In the genomic region with DNA sequence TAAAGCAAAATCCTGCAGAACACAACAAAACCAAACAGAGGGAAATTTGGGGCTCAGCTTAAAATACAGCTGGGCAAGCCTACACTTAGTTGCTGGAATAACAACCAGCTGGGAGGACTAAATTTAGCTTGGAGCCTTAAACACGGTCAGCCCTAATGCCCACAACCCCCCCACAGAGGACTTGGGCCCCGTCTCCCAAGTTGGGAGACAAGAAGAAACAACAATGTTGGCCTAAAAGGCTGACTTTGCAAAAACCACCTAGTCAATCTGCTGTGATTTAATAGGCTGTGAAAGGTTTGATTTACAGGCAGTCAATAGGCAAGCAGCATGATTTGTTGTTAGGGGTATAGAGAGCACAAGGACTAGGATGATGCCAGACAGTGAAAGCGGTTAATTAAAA, we compare ENCODE assay signal across 17 cellular contexts.
"Had no signal": no experiment of that assay in that cellular context is flagged by ENCODE, and none has a peak within 500 bp of the region (broad histone marks: within the 10 kb centered on the region; RNA-seq: fewer than 3 reads in every experiment).

No MANE protein-coding gene starts in this region.

- H3K4me3 ChIP-seq: breast epithelium, coronary artery, gastroesophageal sphincter, tibial artery had no signal

- DNase-seq: activated CD4-positive, alpha-beta memory T cell treated with anti-CD3 and anti-CD28 coated beads, Interleukin-2, amount 10 ng/mL, durations not matched to agents 7 days and 5 days; activated CD4-positive, alpha-beta T cell treated with anti-CD3 and anti-CD28 coated beads, Interleukin-2, amount 10 ng/mL, durations not matched to agents 24 days and 14 days; activated effector memory CD4-positive, alpha-beta T cell treated with Interleukin-2 at 50 U/mL for 16 hours; activated naive CD4-positive, alpha-beta T cell treated with anti-CD3 and anti-CD28 coated beads for 36 hours; activated naive CD8-positive, alpha-beta T cell treated with anti-CD3 and anti-CD28 coated beads, Interleukin-2, amount 10 ng/mL, durations not matched to agents 7 days and 5 days; activated T-cell treated with anti-CD3 and anti-CD28 coated beads, Interleukin-2, amount 50 U/mL, for 72 hours; amniotic stem cell; endodermal cell; nephron progenitor cell; stimulated activated CD4-positive, alpha-beta T cell treated with anti-CD3 and anti-CD28 coated beads, Interleukin-4, amount 100 ng/mL, for 24 hours; stimulated activated naive CD8-positive, alpha-beta T cell treated with anti-CD3 and anti-CD28 coated beads, Interleukin-15, Interleukin-2, amounts not matched to agents 100 U/mL and 50 U/mL, for 24 hours; tibial artery had no signal

- H2AFZ ChIP-seq: parathyroid adenoma had no signal

- H3K27ac ChIP-seq: breast epithelium, epithelial cell of prostate, gastroesophageal sphincter, parathyroid adenoma, tibial artery had no signal

- H3K27me3 ChIP-seq: breast epithelium, gastroesophageal sphincter, tibial artery had no signal

- H3K9ac ChIP-seq: parathyroid adenoma had no signal

- ATAC-seq: activated T-cell treated with anti-CD3 and anti-CD28 coated beads, Interleukin-2, amount 50 U/mL, for 72 hours; gastroesophageal sphincter; stimulated activated naive CD8-positive, alpha-beta T cell treated with anti-CD3 and anti-CD28 coated beads, Interleukin-15, Interleukin-2, amounts not matched to agents 100 U/mL and 50 U/mL, for 24 hours had no signal

- H3K79me2 ChIP-seq: parathyroid adenoma had no signal

- H3K4me1 ChIP-seq: breast epithelium, parathyroid adenoma had no signal

- H3K36me3 ChIP-seq: breast epithelium, gastroesophageal sphincter, tibial artery had no signal

- H3K9me3 ChIP-seq: breast epithelium, gastroesophageal sphincter, tibial artery had no signal
